8 cellular contexts compared by ENCODE assay signal in the genomic region with DNA sequence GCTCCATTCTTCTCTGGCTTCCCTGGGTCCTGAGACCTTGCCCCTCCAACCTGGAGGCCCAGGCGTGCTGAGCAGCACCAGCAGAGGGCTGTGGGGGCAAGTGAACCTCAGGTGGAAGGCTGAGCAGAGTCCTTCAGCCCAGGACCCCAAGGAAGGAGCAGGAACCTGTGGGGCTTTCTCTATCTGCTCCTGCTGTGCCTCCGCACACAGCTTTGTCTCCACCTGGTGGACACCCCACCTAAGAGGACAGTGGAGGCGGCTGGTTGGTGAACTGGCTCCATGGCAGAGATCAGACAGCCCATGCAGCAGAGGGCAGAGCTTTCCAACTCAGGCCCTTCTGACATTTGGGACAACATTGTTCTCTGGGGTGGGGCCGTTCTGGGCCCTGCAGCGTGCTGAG. TPM values are rescaled to one million over a fixed set of nuclear protein-coding genes. Genes with fewer than 3 reads are reported as not detected.
A peak's percentile ranks its signal among the peaks of the same experiment; 100 is the strongest.
DNase-seq lines count a peak whose midpoint lies in the region; ATAC-seq and TF ChIP-seq lines count a peak whose summit lies in the region.

No MANE protein-coding gene starts in this region.

- DNase-seq in NCI-H748 (lab: John Stamatoyannopoulos, UW; ENCODE audit: unreplicated experiment) (peak; percentile 55), NCI-H748 treated with DMSO at 0.1 percent for 48 hours (lab: John Stamatoyannopoulos, UW) (no peak), NCI-H1930 (lab: John Stamatoyannopoulos, UW) (no peak)
- DNase-seq in activated naive CD8-positive, alpha-beta T cell treated with anti-CD3 and anti-CD28 coated beads for 36 hours: peak; percentile 47
- DNase-seq in natural killer cell treated with Interleukin-12 subunit alpha and Interleukin-12 subunit beta and Interleukin-15 and Interleukin-18, amount 100 ng/mL, for 72 hours (ENCODE audit: low spot score): no peak

- H3K36me3 ChIP-seq in OCI-LY1 (ENCODE audit: insufficient read depth, low read length): no peaks in the 10 kb centered on the region; the same call in 1 of the 2 replicates

- H3K27me3 ChIP-seq in OCI-LY1 (ENCODE audit: insufficient read depth, low read length): peaks cover 19% of the 10 kb centered on the region; the same call in 1 of the 2 replicates

- H3K4me3 ChIP-seq in OCI-LY1 (ENCODE audit: low read depth, low read length, poor library complexity, severe bottlenecking): no peak overlapping the region

- H4K20me1 ChIP-seq in OCI-LY1 (ENCODE audit: insufficient read depth, low read length): no peaks in the 10 kb centered on the region

- no peak overlapping the region for H3K27ac Mint-ChIP-seq in activated naive CD8-positive, alpha-beta T cell treated with anti-CD3 and anti-CD28 coated beads for 36 hours
- no peak overlapping the region for H3K27ac Mint-ChIP-seq in natural killer cell treated with Interleukin-12 subunit alpha and Interleukin-12 subunit beta and Interleukin-15 and Interleukin-18, amount 100 ng/mL, for 72 hours

- H3K27ac ChIP-seq in OCI-LY1 (ENCODE audit: low read depth, low read length, poor library complexity, severe bottlenecking): no peak overlapping the region

- H3K9ac ChIP-seq in OCI-LY1 (ENCODE audit: low read length): no peak overlapping the region

- no peaks in the 10 kb centered on the region for H3K27me3 Mint-ChIP-seq in activated naive CD8-positive, alpha-beta T cell treated with anti-CD3 and anti-CD28 coated beads for 36 hours
- no peaks in the 10 kb centered on the region for H3K27me3 Mint-ChIP-seq in natural killer cell treated with Interleukin-12 subunit alpha and Interleukin-12 subunit beta and Interleukin-15 and Interleukin-18, amount 100 ng/mL, for 72 hours

- H3K9me2 ChIP-seq in OCI-LY1 (ENCODE audit: low read depth, low read length): no peaks in the 10 kb centered on the region

- H3K4me1 ChIP-seq in OCI-LY1 (ENCODE audit: insufficient read depth, low read length, severe bottlenecking): no peaks in the 10 kb centered on the region

- H3K36me3 Mint-ChIP-seq in activated naive CD8-positive, alpha-beta T cell treated with anti-CD3 and anti-CD28 coated beads for 36 hours: peaks cover 8% of the 10 kb centered on the region
- H3K36me3 Mint-ChIP-seq in natural killer cell treated with Interleukin-12 subunit alpha and Interleukin-12 subunit beta and Interleukin-15 and Interleukin-18, amount 100 ng/mL, for 72 hours: no peaks in the 10 kb centered on the region

- H3K79me2 ChIP-seq in OCI-LY1 (ENCODE audit: insufficient read depth, low read length): no peaks in the 10 kb centered on the region

- no peak overlapping the region for H2AFZ ChIP-seq in OCI-LY1 (ENCODE audit: low read length)

- no peaks in the 10 kb centered on the region for H3K4me1 Mint-ChIP-seq in activated naive CD8-positive, alpha-beta T cell treated with anti-CD3 and anti-CD28 coated beads for 36 hours
- H3K4me1 Mint-ChIP-seq in natural killer cell treated with Interleukin-12 subunit alpha and Interleukin-12 subunit beta and Interleukin-15 and Interleukin-18, amount 100 ng/mL, for 72 hours (ENCODE audit: low read depth in 2 of 2): no peaks in the 10 kb centered on the region

- no peak overlapping the region for H3K4me2 ChIP-seq in OCI-LY1 (ENCODE audit: low read length)

- no peaks in the 10 kb centered on the region for H3F3A ChIP-seq in OCI-LY1 (ENCODE audit: insufficient read depth, low read length)

- peak; percentile 68 for TF ChIP-seq CTCF in OCI-LY1 (IDR thresholded peaks at IDR 0.05; ENCODE audit: low read length)

- peaks cover 10% of the 10 kb centered on the region; the same call in 1 of the 2 replicates for H3K9me3 ChIP-seq in OCI-LY1 (ENCODE audit: low read length)

- ATAC-seq in natural killer cell treated with Interleukin-12 subunit alpha and Interleukin-12 subunit beta and Interleukin-15 and Interleukin-18, amount 100 ng/mL, for 72 hours: peak; percentile 47 to 63
- no peak for ATAC-seq in HG02973 (IDR thresholded peaks at IDR 0.05; ENCODE audit: unreplicated experiment)
- ATAC-seq in HG02870 (IDR thresholded peaks at IDR 0.05; ENCODE audit: unreplicated experiment): no peak

- H3K4me3 Mint-ChIP-seq in activated naive CD8-positive, alpha-beta T cell treated with anti-CD3 and anti-CD28 coated beads for 36 hours: no peak overlapping the region
- H3K4me3 Mint-ChIP-seq in natural killer cell treated with Interleukin-12 subunit alpha and Interleukin-12 subunit beta and Interleukin-15 and Interleukin-18, amount 100 ng/mL, for 72 hours: no peak overlapping the region

- peaks cover 12% of the 10 kb centered on the region for H3K9me3 Mint-ChIP-seq in activated naive CD8-positive, alpha-beta T cell treated with anti-CD3 and anti-CD28 coated beads for 36 hours
- no peaks in the 10 kb centered on the region for H3K9me3 Mint-ChIP-seq in natural killer cell treated with Interleukin-12 subunit alpha and Interleukin-12 subunit beta and Interleukin-15 and Interleukin-18, amount 100 ng/mL, for 72 hours

RNA-seq across cellular contexts. Expression of a gene that starts 19.7 kb away (rescaled TPM):
- under 1 TPM; 0.54 to 0.84 TPM for total RNA-seq in activated naive CD8-positive, alpha-beta T cell treated with anti-CD3 and anti-CD28 coated beads for 36 hours
- total RNA-seq in natural killer cell treated with Interleukin-12 subunit alpha and Interleukin-12 subunit beta and Interleukin-15 and Interleukin-18, amount 100 ng/mL, for 72 hours: 1 to 10 TPM in 1 of 2 donors, under 1 TPM in 1; 0.67 to 1.4 TPM

RNA-seq across cellular contexts. Expression of a gene that starts 31.4 kb away (rescaled TPM):
- not detected for total RNA-seq in activated naive CD8-positive, alpha-beta T cell treated with anti-CD3 and anti-CD28 coated beads for 36 hours
- total RNA-seq in natural killer cell treated with Interleukin-12 subunit alpha and Interleukin-12 subunit beta and Interleukin-15 and Interleukin-18, amount 100 ng/mL, for 72 hours: not detected

Comparison
In these comparisons a context has a peak if more than half of its experiments do, and no peak if none do; other contexts are left out.
1. DNase-seq: peak in NCI-H748 (single experiment) and activated naive CD8-positive, alpha-beta T cell treated with anti-CD3 and anti-CD28 coated beads for 36 hours (single experiment); none in NCI-H748 treated with DMSO at 0.1 percent for 48 hours (single experiment), natural killer cell treated with Interleukin-12 subunit alpha and Interleukin-12 subunit beta and Interleukin-15 and Interleukin-18, amount 100 ng/mL, for 72 hours (single experiment) and NCI-H1930 (0 of 2).
2. ATAC-seq: peak in natural killer cell treated with Interleukin-12 subunit alpha and Interleukin-12 subunit beta and Interleukin-15 and Interleukin-18, amount 100 ng/mL, for 72 hours (2 of 2); none in HG02973 (single experiment) and HG02870 (single experiment).